Comparison of ENCODE assay signal across 8 cellular contexts in the genomic region with DNA sequence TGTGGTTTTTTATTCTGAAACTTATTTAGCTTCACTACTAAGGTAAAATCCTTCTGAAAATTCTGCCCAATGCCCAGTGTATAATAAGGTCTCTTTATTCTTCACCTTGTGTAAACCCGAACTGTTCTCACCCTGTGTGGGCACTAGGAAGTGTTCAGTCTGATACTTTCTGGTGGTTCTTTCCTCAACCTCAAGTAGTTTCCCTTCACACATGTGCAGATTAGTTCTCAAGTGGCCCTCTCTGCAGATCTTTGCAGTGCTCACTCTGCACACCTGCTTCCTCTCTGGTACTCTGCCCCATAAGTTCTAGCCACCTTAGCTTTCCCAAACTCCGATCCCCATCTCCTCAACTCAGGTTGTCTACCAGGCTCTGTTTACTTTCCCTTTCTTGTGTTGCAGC.
DNase-seq lines count a peak whose midpoint lies in the region; ATAC-seq lines count a peak whose summit lies in the region.

No MANE protein-coding gene starts in this region.

- no peaks in the 10 kb centered on the region for H3K36me3 Mint-ChIP-seq in effector memory CD8-positive, alpha-beta T cell (ENCODE audit: insufficient read depth)
- H3K36me3 Mint-ChIP-seq in activated CD4-positive, alpha-beta memory T cell treated with anti-CD3 and anti-CD28 coated beads, Interleukin-2, amount 10 ng/mL, durations not matched to agents 7 days and 5 days (ENCODE audit: low read depth), result no peaks in the 10 kb centered on the region

- H3K27me3 Mint-ChIP-seq in effector memory CD8-positive, alpha-beta T cell, result no peaks in the 10 kb centered on the region
- no peaks in the 10 kb centered on the region for H3K27me3 Mint-ChIP-seq in activated CD4-positive, alpha-beta memory T cell treated with anti-CD3 and anti-CD28 coated beads, Interleukin-2, amount 10 ng/mL, durations not matched to agents 7 days and 5 days

- peak overlapping the region; percentile 19 to 36 for H3K4me3 Mint-ChIP-seq in effector memory CD8-positive, alpha-beta T cell
- no peak overlapping the region for H3K4me3 Mint-ChIP-seq in activated CD4-positive, alpha-beta memory T cell treated with anti-CD3 and anti-CD28 coated beads, Interleukin-2, amount 10 ng/mL, durations not matched to agents 7 days and 5 days

- no peaks in the 10 kb centered on the region for H3K9me3 Mint-ChIP-seq in effector memory CD8-positive, alpha-beta T cell
- H3K9me3 Mint-ChIP-seq in activated CD4-positive, alpha-beta memory T cell treated with anti-CD3 and anti-CD28 coated beads, Interleukin-2, amount 10 ng/mL, durations not matched to agents 7 days and 5 days, result no peaks in the 10 kb centered on the region

- POLR2A ChIA-PET in activated CD4-positive, alpha-beta memory T cell treated with anti-CD3 and anti-CD28 coated beads, Interleukin-2, amount 10 ng/mL, durations not matched to agents 7 days and 5 days (lab: Charles Lee), result no interaction called here

- ATAC-seq in GM18861 (IDR thresholded peaks at IDR 0.05; ENCODE audit: unreplicated experiment) (peak; percentile 90), GM21390 (IDR thresholded peaks at IDR 0.05; ENCODE audit: unreplicated experiment) (peak; percentile 98), HG03159 (IDR thresholded peaks at IDR 0.05; ENCODE audit: unreplicated experiment) (peak; percentile 90)
- peak; percentile 90 for ATAC-seq in effector memory CD8-positive, alpha-beta T cell (replicated peaks)

- peak in 2 of 3 experiments; percentile 2 to 8 for DNase-seq in effector memory CD8-positive, alpha-beta T cell
- DNase-seq in HCEC 1CT, result no peak
- DNase-seq in activated CD4-positive, alpha-beta memory T cell treated with anti-CD3 and anti-CD28 coated beads, Interleukin-2, amount 10 ng/mL, durations not matched to agents 7 days and 5 days, result no peak
- no peak for DNase-seq in OCI-M1 (lab: John Stamatoyannopoulos, UW)
- DNase-seq in KG1 (lab: John Stamatoyannopoulos, UW), result no peak

- peak overlapping the region; percentile 15 to 23 for H3K27ac Mint-ChIP-seq in effector memory CD8-positive, alpha-beta T cell
- H3K27ac Mint-ChIP-seq in activated CD4-positive, alpha-beta memory T cell treated with anti-CD3 and anti-CD28 coated beads, Interleukin-2, amount 10 ng/mL, durations not matched to agents 7 days and 5 days, result no peak overlapping the region

- CTCF ChIA-PET in activated CD4-positive, alpha-beta memory T cell treated with anti-CD3 and anti-CD28 coated beads, Interleukin-2, amount 10 ng/mL, durations not matched to agents 7 days and 5 days (lab: Charles Lee), result interaction anchor here (0.6 to 1.4 kb wide), 3 partner anchors 12 to 911 kb away, joined by 3 to 4 read pairs (median 3); no protein-coding TSS in a partner anchor

- peaks cover 16 to 30% of the 10 kb centered on the region in 2 donors for H3K4me1 Mint-ChIP-seq in effector memory CD8-positive, alpha-beta T cell (ENCODE audit: low read depth in 2 of 2)
- H3K4me1 Mint-ChIP-seq in activated CD4-positive, alpha-beta memory T cell treated with anti-CD3 and anti-CD28 coated beads, Interleukin-2, amount 10 ng/mL, durations not matched to agents 7 days and 5 days, result peaks cover 12% of the 10 kb centered on the region

Comparison
In these comparisons a context has a peak if more than half of its experiments do, and no peak if none do; other contexts are left out.
1. DNase-seq: peak in effector memory CD8-positive, alpha-beta T cell (2 of 3); none in HCEC 1CT (single experiment), activated CD4-positive, alpha-beta memory T cell treated with anti-CD3 and anti-CD28 coated beads, Interleukin-2, amount 10 ng/mL, durations not matched to agents 7 days and 5 days (single experiment), OCI-M1 (single experiment) and KG1 (single experiment).
2. Peak in every context shown above with its lines, with median percentiles within 50 percentile points of each other: ATAC-seq.